ENCODE assay signal across 8 cellular contexts in the genomic region with DNA sequence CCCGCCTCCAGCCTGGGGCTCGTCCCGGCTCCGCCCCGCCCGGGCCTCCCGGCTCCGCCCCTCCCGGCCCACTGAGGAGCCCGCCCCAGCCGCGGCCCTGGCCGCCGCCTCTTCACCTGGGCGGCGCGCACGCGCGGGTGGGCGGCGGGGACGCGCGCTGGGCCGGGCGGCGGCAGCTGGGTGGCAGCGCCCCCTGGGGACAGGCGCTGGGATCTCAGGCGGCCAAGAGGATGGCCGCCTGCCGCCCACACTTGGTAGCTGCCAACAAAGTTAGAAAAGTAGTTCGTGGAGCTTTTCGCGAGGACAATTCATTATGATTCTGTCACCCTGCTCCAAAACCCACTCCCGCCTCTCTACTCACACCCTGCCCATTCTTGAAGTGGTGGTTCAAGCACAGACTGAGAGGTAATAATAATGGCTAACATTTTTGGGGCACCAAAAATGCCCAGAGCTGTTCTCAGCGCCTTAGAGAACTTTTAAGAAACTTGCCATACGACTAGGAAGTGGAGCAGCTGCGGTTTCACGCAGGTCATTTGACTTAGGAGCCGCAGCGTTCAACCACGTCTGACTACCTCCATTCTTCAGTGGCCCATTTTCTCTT. TPM values are rescaled to one million over a fixed set of nuclear protein-coding genes. Genes with fewer than 3 reads are reported as not detected.
DNase-seq lines count a peak whose midpoint lies in the region; ATAC-seq, FAIRE-seq and TF ChIP-seq lines count a peak whose summit lies in the region.

No MANE protein-coding gene starts in this region.

- TF ChIP-seq CTCF in A673 (conservative IDR thresholded peaks at IDR 0.05; ENCODE audit: low read depth, low read length) (peak; percentile 54), activated B cell treated with CpG ODN at 0.5 μM for 24 hours (IDR thresholded peaks at IDR 0.05) (no peak), keratinocyte (optimal IDR thresholded peaks at IDR 0.05 in 1 of 3, IDR thresholded peaks at IDR 0.05 in 1 of 3, conservative IDR thresholded peaks at IDR 0.05 in 1 of 3; ENCODE audit: extremely low read depth in 1 of 3, insufficient read depth in 2 of 3, low read length in 3 of 3) (peak; percentile 82 to 83 (median 83))

- H4K20me1 ChIP-seq in keratinocyte (ENCODE audit: control insufficient read depth, extremely low read depth, insufficient read depth, low read length), result no peaks in the 10 kb centered on the region

- H3K4me1 ChIP-seq in A673 (ENCODE audit: insufficient read depth, low read length, poor library complexity, severe bottlenecking) (no peaks in the 10 kb centered on the region), keratinocyte (ENCODE audit: control insufficient read depth, extremely low read depth, insufficient read depth, low read length) (peaks cover 24% of the 10 kb centered on the region)

- no peaks in the 10 kb centered on the region for H3K9me1 ChIP-seq in keratinocyte (ENCODE audit: control insufficient read depth, extremely low read depth, insufficient read depth, low read length)

- peak overlapping the region; percentile 60 for H3K4me3 ChIP-seq in A673 (ENCODE audit: low read depth, low read length, poor library complexity, severe bottlenecking)
- peak overlapping the region; percentile 74 to 89 (median 82) for H3K4me3 ChIP-seq in keratinocyte (ENCODE audit: control insufficient read depth in 2 of 3, extremely low read depth in 1 of 3, insufficient read depth in 2 of 3, low read depth in 1 of 3, low read length in 3 of 3)

- peak; percentile 17 for FAIRE-seq in keratinocyte (lab: Jason Lieb, UNC)

- intact Hi-C loops in A673 (cut with micrococcal nuclease; ENCODE audit: unreplicated experiment) (loop anchor here (1.0 kb wide), 1 partner anchor 94 kb away; no protein-coding TSS in a partner anchor), activated B cell treated with CpG ODN at 0.5 μM for 24 hours (cut with micrococcal nuclease) (loop anchor here (1.0 to 2.0 kb wide), 5 partner anchors 33 to 433 kb away; partner anchors contain the start of gene PSMD11)

- H3K9me3 ChIP-seq in A673 (ENCODE audit: low read depth, low read length, poor library complexity, severe bottlenecking), result no peaks in the 10 kb centered on the region
- H3K9me3 ChIP-seq in keratinocyte (ENCODE audit: control insufficient read depth, low read depth, low read length), result no peaks in the 10 kb centered on the region

- peak; percentile 82 for DNase-seq in A673 (ENCODE audit: low spot score)
- DNase-seq in NCI-H2171 treated with DMSO at 0.1 percent for 48 hours (lab: John Stamatoyannopoulos, UW), result peak; percentile 78
- DNase-seq in activated B cell treated with CpG ODN at 0.5 μM for 24 hours, result peak; percentile 97
- DNase-seq in caudate nucleus (lab: John Stamatoyannopoulos, UW), result peak in 57 of 61 donors; percentile 32 to 92 (median 77)
- DNase-seq in keratinocyte (ENCODE audit: low read depth, low spot score), result no peak
- peak; percentile 84 for DNase-seq in stimulated activated CD4-positive, alpha-beta T cell treated with anti-CD3 and anti-CD28 coated beads, Interleukin-12 subunit alpha, Interleukin-12 subunit beta, amount 100 ng/mL, for 24 hours (ENCODE audit: low read depth in 2 of 2)

- no peak overlapping the region for H3K27ac ChIP-seq in A673 (ENCODE audit: low read depth, low read length, poor library complexity, severe bottlenecking)
- H3K27ac ChIP-seq in caudate nucleus (ENCODE audit: low read depth, low read length), result peak overlapping the region; percentile 30
- peak overlapping the region; percentile 72 for H3K27ac ChIP-seq in keratinocyte (ENCODE audit: control insufficient read depth, insufficient read depth, low read length)

- peak overlapping the region; percentile 98 for H2AFZ ChIP-seq in keratinocyte (ENCODE audit: control insufficient read depth, low read length)

- no peaks in the 10 kb centered on the region for H3K36me3 ChIP-seq in A673 (ENCODE audit: insufficient read depth, low read length, poor library complexity, severe bottlenecking)
- H3K36me3 ChIP-seq in keratinocyte (ENCODE audit: control insufficient read depth in 2 of 2, extremely low read depth in 1 of 2, insufficient read depth in 2 of 2, low read length in 2 of 2), result no peaks in the 10 kb centered on the region

- H3K79me2 ChIP-seq in keratinocyte (ENCODE audit: control insufficient read depth, insufficient read depth, low read length), result peaks cover 24% of the 10 kb centered on the region

- H3K36me3 Mint-ChIP-seq in activated B cell treated with CpG ODN at 0.5 μM for 24 hours (ENCODE audit: low read depth), result peaks cover 2% of the 10 kb centered on the region

- dilution Hi-C loops in keratinocyte (cut with MboI; ENCODE audit: extremely low pct_ligation_motif_present, low sequenced_read_pairs), result no loop called here

- POLR2A ChIA-PET in A673 (lab: Charles Lee; ENCODE audit: low non-redundant PET) (no interaction called here), activated B cell treated with CpG ODN at 0.5 μM for 24 hours (lab: Charles Lee) (interaction anchor here (0.7 to 3.0 kb wide), 10 partner anchors 32 to 415 kb away, joined by 3 to 48 read pairs (median 6); partner anchors contain the start of genes CDK5R1 and TMEM98)

- no peaks in the 10 kb centered on the region for H3K9me3 Mint-ChIP-seq in activated B cell treated with CpG ODN at 0.5 μM for 24 hours

- H3K27me3 Mint-ChIP-seq in activated B cell treated with CpG ODN at 0.5 μM for 24 hours, result no peaks in the 10 kb centered on the region

- no TSS peak for BruUV-seq in A673 (replicated peaks; lab: Mats Ljungman, UMichigan)

- CTCF ChIA-PET in A673 (lab: Charles Lee) (interaction anchor here (0.5 to 1.4 kb wide), 4 partner anchors 31 to 433 kb away, joined by 3 read pairs; partner anchors contain the start of gene PSMD11), activated B cell treated with CpG ODN at 0.5 μM for 24 hours (lab: Charles Lee) (interaction anchor here (0.7 to 4.2 kb wide), 31 partner anchors 9 to 415 kb away, joined by 3 to 128 read pairs (median 6); no protein-coding TSS in a partner anchor)

- H3K27ac Mint-ChIP-seq in activated B cell treated with CpG ODN at 0.5 μM for 24 hours, result peak overlapping the region; percentile 93

- H3K4me3 Mint-ChIP-seq in activated B cell treated with CpG ODN at 0.5 μM for 24 hours, result peak overlapping the region; percentile 84

- peak overlapping the region; percentile 96 for H3K4me2 ChIP-seq in keratinocyte (ENCODE audit: control insufficient read depth, extremely low read depth, insufficient read depth, low read depth, low read length)

- H3K4me1 Mint-ChIP-seq in activated B cell treated with CpG ODN at 0.5 μM for 24 hours, result peaks cover 13% of the 10 kb centered on the region

- H3K27me3 ChIP-seq in A673 (replicated peaks; ENCODE audit: insufficient read depth, low read depth, low read length, poor library complexity) (no peaks in the 10 kb centered on the region), keratinocyte (ENCODE audit: control insufficient read depth, extremely low read depth, insufficient read depth, low read length) (no peaks in the 10 kb centered on the region)

- peak; percentile 72 for ATAC-seq in GM18861 (IDR thresholded peaks at IDR 0.05; ENCODE audit: unreplicated experiment)
- peak; percentile 79 for ATAC-seq in HG03095 (IDR thresholded peaks at IDR 0.05; ENCODE audit: unreplicated experiment)
- ATAC-seq in activated B cell treated with CpG ODN at 0.5 μM for 24 hours (ENCODE audit: low read depth), result peak; percentile 94

- H3K9ac ChIP-seq in keratinocyte (ENCODE audit: control insufficient read depth, extremely low read depth, insufficient read depth, low read length), result peak overlapping the region; percentile 87

RNA-seq across cellular contexts. Expression of gene MYO1D, which starts 0.3 kb away (rescaled TPM):
- total RNA-seq in A673 (2021) (10.4 and 12.1 TPM in 2 replicates), activated B cell treated with CpG ODN at 0.5 μM for 24 hours (24.6 and 27.7 TPM in 2 replicates)
- polyA plus RNA-seq in keratinocyte, result 29.9 to 51.2 TPM (median 33.7 TPM) in 3 replicates
- polyA plus RNA-seq in keratinocyte (2011; ENCODE audit: low read depth), result 42.4 TPM
- polyA plus RNA-seq in keratinocyte (2011; cell fraction: cytosol; rRNA removed), result 40.7 and 67.2 TPM in 2 replicates
- 61.5 and 70.9 TPM in 2 replicates for polyA plus RNA-seq in keratinocyte (2011; cell fraction: nucleus; rRNA removed)
- 35.7 and 37.8 TPM in 2 replicates for polyA plus RNA-seq in keratinocyte (2012; ENCODE audit: low replicate concordance)
- polyA minus RNA-seq in keratinocyte, result 58.4 to 79.1 TPM (median 69.4 TPM) in 3 replicates
- polyA minus RNA-seq in keratinocyte (2011; cell fraction: cytosol; rRNA and poly(A)+ RNA removed), result 53.9 TPM
- polyA minus RNA-seq in keratinocyte (2011; cell fraction: nucleus; rRNA and poly(A)+ RNA removed), result 68.4 and 110 TPM in 2 replicates

RNA-seq across cellular contexts. Expression of gene TMEM98, which starts 50.7 kb away (rescaled TPM):
- total RNA-seq in A673 (2021) (67.6 and 75.0 TPM in 2 replicates), activated B cell treated with CpG ODN at 0.5 μM for 24 hours (not detected in 2 replicates)
- 66.8 to 93.6 TPM (median 83.4 TPM) in 3 replicates for polyA plus RNA-seq in keratinocyte
- polyA plus RNA-seq in keratinocyte (2011; ENCODE audit: low read depth), result 3.9 TPM
- polyA plus RNA-seq in keratinocyte (2011; cell fraction: cytosol; rRNA removed), result 71.3 and 96.3 TPM in 2 replicates
- 82.1 and 100 TPM in 2 replicates for polyA plus RNA-seq in keratinocyte (2011; cell fraction: nucleus; rRNA removed)
- 10.9 and 43.1 TPM in 2 replicates for polyA plus RNA-seq in keratinocyte (2012; ENCODE audit: low replicate concordance)
- polyA minus RNA-seq in keratinocyte, result 55.1 to 118 TPM (median 103 TPM) in 3 replicates
- 71.7 TPM for polyA minus RNA-seq in keratinocyte (2011; cell fraction: cytosol; rRNA and poly(A)+ RNA removed)
- polyA minus RNA-seq in keratinocyte (2011; cell fraction: nucleus; rRNA and poly(A)+ RNA removed), result 26.1 and 46.0 TPM in 2 replicates

Comparison
In these comparisons a context has a peak if more than half of its experiments do, and no peak if none do; other contexts are left out.
1. RNA of gene TMEM98, which starts 50.7 kb away (total RNA-seq): 67.6 to 75.0 TPM in A673; not detected in activated B cell treated with CpG ODN at 0.5 μM for 24 hours; every median in the first group is over 10 times any median in the second.
2. Peak in every context shown above with its lines, with median percentiles within 50 percentile points of each other: ATAC-seq.